Comparison of ENCODE assay signal across 12 cellular contexts in genomic region chr4:155604718-155605601, GRCh38.
DNase-seq lines count a peak whose midpoint lies in the region; ATAC-seq and TF ChIP-seq lines count a peak whose summit lies in the region.
"Had no signal": no experiment of that assay in that cellular context is flagged by ENCODE, and none has a peak within 500 bp of the region (broad histone marks: within the 10 kb centered on the region; RNA-seq: fewer than 3 reads in every experiment).

No MANE protein-coding gene starts in this region.

- H3K4me2 ChIP-seq in osteoblast (ENCODE audit: insufficient read depth, low read length): peak overlapping the region; percentile 13

- H3K36me3 Mint-ChIP-seq in CD14-positive monocyte: no peaks in the 10 kb centered on the region
- H3K36me3 Mint-ChIP-seq: naive thymus-derived CD8-positive, alpha-beta T cell had no signal

- H3K9me3 Mint-ChIP-seq in CD14-positive monocyte: no peaks in the 10 kb centered on the region
- H3K9me3 Mint-ChIP-seq: naive thymus-derived CD8-positive, alpha-beta T cell had no signal

- peak; percentile 64 for DNase-seq in BJ (ENCODE audit: low read depth)
- peak; percentile 67 for DNase-seq in MG63
- DNase-seq in choroid plexus epithelial cell (ENCODE audit: low read depth): peak; percentile 90
- DNase-seq in osteoblast (ENCODE audit: insufficient read length, low spot score, missing footprints): peak; percentile 59
- DNase-seq in stimulated activated naive CD4-positive, alpha-beta T cell treated with Interleukin-2 at 50 U/mL for 16 hours (lab: John Stamatoyannopoulos, UW): no peak
- DNase-seq in CD14-positive monocyte (ENCODE audit: low spot score): no peak
- DNase-seq: activated T-cell treated with anti-CD3 and anti-CD28 coated beads for 4 hours; naive thymus-derived CD8-positive, alpha-beta T cell; NCI-H2171 treated with DMSO at 0.1 percent for 48 hours had no signal

- intact Hi-C loops in CD14-positive monocyte (cut with micrococcal nuclease): no loop called here

- no peak overlapping the region for H3K4me3 Mint-ChIP-seq in CD14-positive monocyte
- H3K4me3 Mint-ChIP-seq: naive thymus-derived CD8-positive, alpha-beta T cell had no signal

- no peaks in the 10 kb centered on the region for H4K20me1 ChIP-seq in osteoblast (ENCODE audit: insufficient read depth, low read length)

- H3K27ac ChIP-seq in osteoblast (ENCODE audit: low read depth, low read length): no peak overlapping the region
- H3K27ac ChIP-seq: VCaP had no signal

- no peak for ATAC-seq in HG03039 (IDR thresholded peaks at IDR 0.05; ENCODE audit: unreplicated experiment)
- no peak for ATAC-seq in HG02840 (IDR thresholded peaks at IDR 0.05; ENCODE audit: low FRiP score, unreplicated experiment)
- ATAC-seq: naive thymus-derived CD8-positive, alpha-beta T cell had no signal

- peaks cover 0 to 2% (median 1%) of the 10 kb centered on the region in 3 donors for H3K27me3 Mint-ChIP-seq in CD14-positive monocyte (ENCODE audit: low read depth in 3 of 3)

- no peak overlapping the region for H2AFZ ChIP-seq in osteoblast (ENCODE audit: low read length)

- POLR2A ChIA-PET in BJ (lab: Charles Lee): no interaction called here

- H3K9me3 ChIP-seq in MG63 (no peaks in the 10 kb centered on the region), osteoblast (ENCODE audit: low read depth, low read length) (no peaks in the 10 kb centered on the region)

- no peak for TF ChIP-seq CTCF in BJ (IDR thresholded peaks at IDR 0.05; ENCODE audit: insufficient read depth, low read depth, low read length)
- no peak for TF ChIP-seq CTCF in choroid plexus epithelial cell (conservative IDR thresholded peaks at IDR 0.05; ENCODE audit: low read depth, low read length)
- no peak for TF ChIP-seq CTCF in osteoblast (IDR thresholded peaks at IDR 0.05; ENCODE audit: extremely low read depth, low read depth, low read length)
- no peak for TF ChIP-seq CTCF in CD14-positive monocyte (IDR thresholded peaks at IDR 0.05)

- no peaks in the 10 kb centered on the region for H3K27me3 ChIP-seq in BJ (ENCODE audit: control insufficient read depth, insufficient read depth, low read length)
- H3K27me3 ChIP-seq in MG63: no peaks in the 10 kb centered on the region
- H3K27me3 ChIP-seq in osteoblast (ENCODE audit: insufficient read depth, low read length): no peaks in the 10 kb centered on the region

- CTCF ChIA-PET in BJ (lab: Yijun Ruan, JAX): no interaction called here

- no peaks in the 10 kb centered on the region for H3K4me1 Mint-ChIP-seq in CD14-positive monocyte
- H3K4me1 Mint-ChIP-seq: naive thymus-derived CD8-positive, alpha-beta T cell had no signal

- H3K27ac Mint-ChIP-seq in CD14-positive monocyte: no peak overlapping the region
- H3K27ac Mint-ChIP-seq: naive thymus-derived CD8-positive, alpha-beta T cell had no signal

- H3K4me3 ChIP-seq in BJ (ENCODE audit: low read depth, low read length): no peak overlapping the region
- H3K4me3 ChIP-seq in MG63: no peak overlapping the region
- H3K4me3 ChIP-seq in choroid plexus epithelial cell (ENCODE audit: low read depth, low read length): no peak overlapping the region
- no peak overlapping the region for H3K4me3 ChIP-seq in osteoblast (ENCODE audit: insufficient read depth, low read length)

- H3K4me1 ChIP-seq in osteoblast (ENCODE audit: insufficient read depth, low read length): peaks cover 15% of the 10 kb centered on the region

- H3K79me2 ChIP-seq in osteoblast (ENCODE audit: insufficient read depth, low read length): no peaks in the 10 kb centered on the region

- H3K36me3 ChIP-seq in BJ (ENCODE audit: control insufficient read depth, insufficient read depth, low read length): no peaks in the 10 kb centered on the region
- H3K36me3 ChIP-seq in MG63: no peaks in the 10 kb centered on the region
- H3K36me3 ChIP-seq in osteoblast (ENCODE audit: insufficient read depth, low read length): no peaks in the 10 kb centered on the region

Comparison
In these comparisons a context has a peak if more than half of its experiments do, and no peak if none do; other contexts are left out.
1. DNase-seq: peak in BJ (single experiment), MG63 (single experiment), choroid plexus epithelial cell (single experiment) and osteoblast (single experiment); none in stimulated activated naive CD4-positive, alpha-beta T cell treated with Interleukin-2 at 50 U/mL for 16 hours (single experiment) and CD14-positive monocyte (single experiment).